15 cellular contexts compared by ENCODE assay signal in the genomic region with DNA sequence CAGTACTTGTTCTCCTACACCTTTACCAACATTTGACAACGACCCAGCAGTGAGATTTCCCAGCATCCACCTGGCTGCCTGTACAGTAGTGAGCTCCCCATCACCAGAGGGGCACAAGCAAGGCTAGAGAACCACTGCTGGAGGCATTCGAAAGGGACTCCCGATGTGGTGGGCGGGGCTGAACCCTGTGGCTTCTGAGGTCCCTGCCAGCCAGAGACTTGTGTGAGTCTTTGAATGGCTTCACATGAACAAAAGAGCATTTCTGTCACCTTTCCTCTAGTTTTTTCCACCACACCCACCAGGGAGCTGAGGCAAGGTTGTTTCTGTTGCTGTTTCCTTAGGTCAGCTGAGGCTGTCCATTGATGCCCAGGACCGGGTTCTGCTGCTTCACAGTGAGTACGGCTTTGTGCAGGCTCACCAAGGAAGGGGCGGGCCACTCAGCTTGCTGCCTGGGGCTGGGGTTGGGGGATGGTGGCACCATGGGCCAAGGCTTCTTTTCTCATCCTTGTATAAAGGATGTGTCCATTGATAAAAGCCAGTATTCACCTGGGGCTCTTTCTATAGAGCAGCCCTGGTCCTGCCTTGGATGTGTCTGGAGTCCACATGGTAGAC. TPM values are rescaled to one million over a fixed set of nuclear protein-coding genes. Genes with fewer than 3 reads are reported as not detected.
DNase-seq lines count a peak whose midpoint lies in the region; ATAC-seq, FAIRE-seq and TF ChIP-seq lines count a peak whose summit lies in the region.
"Had no signal": no experiment of that assay in that cellular context is flagged by ENCODE, and none has a peak within 500 bp of the region (broad histone marks: within the 10 kb centered on the region; RNA-seq: fewer than 3 reads in every experiment).

No MANE protein-coding gene starts in this region.

- H3K4me1 Mint-ChIP-seq in activated CD4-positive, alpha-beta T cell treated with anti-CD3 and anti-CD28 coated beads for 36 hours, result peaks cover 13% of the 10 kb centered on the region
- H3K4me1 Mint-ChIP-seq in activated naive CD4-positive, alpha-beta T cell treated with anti-CD3 and anti-CD28 coated beads, Interleukin-2, amount 10 ng/mL, durations not matched to agents 7 days and 5 days, result peaks cover 16% of the 10 kb centered on the region

- no peaks in the 10 kb centered on the region for H3K36me3 ChIP-seq in Loucy (ENCODE audit: insufficient read depth, low read length)
- H3K36me3 ChIP-seq in small intestine (ENCODE audit: control insufficient read depth in 2 of 2, insufficient read depth in 2 of 2, low read length in 2 of 2), result no peaks in the 10 kb centered on the region
- H3K36me3 ChIP-seq: gastrocnemius medialis, Peyer's patch had no signal

- DNase-seq in activated CD4-positive, alpha-beta T cell treated with anti-CD3 and anti-CD28 coated beads for 36 hours, result peak; percentile 50
- no peak for DNase-seq in activated CD4-positive, alpha-beta T cell treated with anti-CD3 and anti-CD28 coated beads, Interleukin-2, amount 50 U/mL, for 4 hours
- peak; percentile 68 for DNase-seq in activated naive CD4-positive, alpha-beta T cell treated with anti-CD3 and anti-CD28 coated beads, Interleukin-2, amount 10 ng/mL, durations not matched to agents 7 days and 5 days
- DNase-seq in small intestine, result peak; percentile 31
- DNase-seq in T-helper 9 cell, result no peak
- DNase-seq in mesenteric fat pad (ENCODE audit: low spot score), result no peak
- DNase-seq: NCI-H526 had no signal

- intact Hi-C loops in activated CD4-positive, alpha-beta T cell treated with anti-CD3 and anti-CD28 coated beads for 36 hours (cut with DNase I, micrococcal nuclease), result no loop called here

- CTCF ChIA-PET in activated CD4-positive, alpha-beta T cell treated with anti-CD3 and anti-CD28 coated beads for 36 hours (lab: Charles Lee), result interaction anchor here (1.0 to 1.5 kb wide), 2 partner anchors 28 to 203 kb away, joined by 3 read pairs; no protein-coding TSS in a partner anchor
- CTCF ChIA-PET in activated naive CD4-positive, alpha-beta T cell treated with anti-CD3 and anti-CD28 coated beads, Interleukin-2, amount 10 ng/mL, durations not matched to agents 7 days and 5 days (lab: Charles Lee), result interaction anchor here (0.8 kb wide), 1 partner anchor 110 kb away, joined by 3 read pairs; no protein-coding TSS in a partner anchor

- peaks cover 1% of the 10 kb centered on the region for H3K27me3 Mint-ChIP-seq in activated CD4-positive, alpha-beta T cell treated with anti-CD3 and anti-CD28 coated beads for 36 hours
- peaks cover 37% of the 10 kb centered on the region for H3K27me3 Mint-ChIP-seq in activated naive CD4-positive, alpha-beta T cell treated with anti-CD3 and anti-CD28 coated beads, Interleukin-2, amount 10 ng/mL, durations not matched to agents 7 days and 5 days

- H3K4me3 ChIP-seq in Loucy (ENCODE audit: low read length, poor library complexity, severe bottlenecking), result no peak overlapping the region
- no peak overlapping the region for H3K4me3 ChIP-seq in small intestine (ENCODE audit: low read depth in 1 of 2, low read length in 2 of 2)
- H3K4me3 ChIP-seq: gastrocnemius medialis, Peyer's patch had no signal

- no peaks in the 10 kb centered on the region for H3F3A ChIP-seq in Loucy (ENCODE audit: low read depth)

- no peak overlapping the region for H3K9ac ChIP-seq in Loucy (ENCODE audit: low read depth, low read length, poor library complexity, severe bottlenecking)

- WGBS in small intestine, 3 donors, result 51 to 65% (median 54%) methylated on average over 7 of the region's 7 CpGs

- H3K4me2 ChIP-seq in Loucy (ENCODE audit: low read depth, low read length, poor library complexity, severe bottlenecking), result peak overlapping the region; percentile 16

- H3K4me1 ChIP-seq in Loucy (ENCODE audit: insufficient read depth, low read length, poor library complexity, severe bottlenecking) (peaks cover 19% of the 10 kb centered on the region), small intestine (ENCODE audit: control insufficient read depth in 2 of 2, insufficient read depth in 1 of 2, low read depth in 1 of 2, low read length in 1 of 2) (no peaks in the 10 kb centered on the region)

- no peaks in the 10 kb centered on the region for H3K79me2 ChIP-seq in Loucy (ENCODE audit: insufficient read depth, low read length)

- H3K27me3 ChIP-seq in Loucy (ENCODE audit: insufficient read depth, low read length, poor library complexity, severe bottlenecking) (no peaks in the 10 kb centered on the region), small intestine (ENCODE audit: control insufficient read depth in 2 of 2, insufficient read depth in 2 of 2, low read length in 2 of 2) (no peaks in the 10 kb centered on the region)
- H3K27me3 ChIP-seq: gastrocnemius medialis, Peyer's patch had no signal

- H3K4me3 Mint-ChIP-seq in activated CD4-positive, alpha-beta T cell treated with anti-CD3 and anti-CD28 coated beads for 36 hours, result no peak overlapping the region
- H3K4me3 Mint-ChIP-seq in activated naive CD4-positive, alpha-beta T cell treated with anti-CD3 and anti-CD28 coated beads, Interleukin-2, amount 10 ng/mL, durations not matched to agents 7 days and 5 days, result no peak overlapping the region

- H4K20me1 ChIP-seq in Loucy (ENCODE audit: insufficient read depth, low read length, poor library complexity, severe bottlenecking), result no peaks in the 10 kb centered on the region

- no peak overlapping the region for H2AFZ ChIP-seq in Loucy (ENCODE audit: low read length)

- no peak overlapping the region for H3K27ac Mint-ChIP-seq in activated CD4-positive, alpha-beta T cell treated with anti-CD3 and anti-CD28 coated beads for 36 hours
- H3K27ac Mint-ChIP-seq in activated naive CD4-positive, alpha-beta T cell treated with anti-CD3 and anti-CD28 coated beads, Interleukin-2, amount 10 ng/mL, durations not matched to agents 7 days and 5 days, result no peak overlapping the region

- no peak for TF ChIP-seq CTCF in Loucy (conservative IDR thresholded peaks at IDR 0.05; ENCODE audit: low read length)

- peak; percentile 61 for ATAC-seq in activated CD4-positive, alpha-beta T cell treated with anti-CD3 and anti-CD28 coated beads for 36 hours
- no peak for ATAC-seq in HG03520 (IDR thresholded peaks at IDR 0.05; ENCODE audit: unreplicated experiment)
- ATAC-seq: gastrocnemius medialis had no signal

- POLR2A ChIA-PET in activated CD4-positive, alpha-beta T cell treated with anti-CD3 and anti-CD28 coated beads for 36 hours (lab: Charles Lee), result no interaction called here

- H3K27ac ChIP-seq in small intestine (ENCODE audit: low read depth in 1 of 2, low read length in 1 of 2), result no peak overlapping the region
- H3K27ac ChIP-seq: gastrocnemius medialis, Peyer's patch had no signal

- H3K9me2 ChIP-seq in Loucy (replicated peaks; ENCODE audit: low read depth, low read length), result no peaks in the 10 kb centered on the region

- H3K36me3 Mint-ChIP-seq in activated CD4-positive, alpha-beta T cell treated with anti-CD3 and anti-CD28 coated beads for 36 hours (ENCODE audit: low read depth), result no peaks in the 10 kb centered on the region
- H3K36me3 Mint-ChIP-seq in activated naive CD4-positive, alpha-beta T cell treated with anti-CD3 and anti-CD28 coated beads, Interleukin-2, amount 10 ng/mL, durations not matched to agents 7 days and 5 days, result no peaks in the 10 kb centered on the region

- no peaks in the 10 kb centered on the region for H3K9me3 ChIP-seq in Loucy (ENCODE audit: insufficient read depth, low read depth, low read length)
- H3K9me3 ChIP-seq in small intestine (ENCODE audit: control insufficient read depth, low read depth), result no peaks in the 10 kb centered on the region
- H3K9me3 ChIP-seq: gastrocnemius medialis, Peyer's patch had no signal

- H3K9me3 Mint-ChIP-seq in activated CD4-positive, alpha-beta T cell treated with anti-CD3 and anti-CD28 coated beads for 36 hours (ENCODE audit: low read depth), result no peaks in the 10 kb centered on the region
- no peaks in the 10 kb centered on the region for H3K9me3 Mint-ChIP-seq in activated naive CD4-positive, alpha-beta T cell treated with anti-CD3 and anti-CD28 coated beads, Interleukin-2, amount 10 ng/mL, durations not matched to agents 7 days and 5 days

- FAIRE-seq in small intestine (lab: Jason Lieb, UNC), result no peak
- FAIRE-seq: D721Med, endometrium, GM19239, keratinocyte had no signal

RNA-seq across cellular contexts. Expression of a gene that starts 15.7 kb away (rescaled TPM):
- 10 to 100 TPM; 55.9 to 62.2 TPM for total RNA-seq in activated CD4-positive, alpha-beta T cell treated with anti-CD3 and anti-CD28 coated beads for 36 hours
- polyA plus RNA-seq in small intestine, result 10 to 100 TPM; 23.0 to 37.0 (median 27.6) TPM
- total RNA-seq in mesenteric fat pad, result 116 TPM

Comparison
In these comparisons a context has a peak if more than half of its experiments do, and no peak if none do; other contexts are left out.
1. DNase-seq: peak in activated CD4-positive, alpha-beta T cell treated with anti-CD3 and anti-CD28 coated beads for 36 hours (single experiment), activated naive CD4-positive, alpha-beta T cell treated with anti-CD3 and anti-CD28 coated beads, Interleukin-2, amount 10 ng/mL, durations not matched to agents 7 days and 5 days (single experiment) and small intestine (single experiment); none in activated CD4-positive, alpha-beta T cell treated with anti-CD3 and anti-CD28 coated beads, Interleukin-2, amount 50 U/mL, for 4 hours (0 of 2), T-helper 9 cell (single experiment) and mesenteric fat pad (single experiment).